Comparison of ENCODE assay signal across 1 cellular context in the genomic region with DNA sequence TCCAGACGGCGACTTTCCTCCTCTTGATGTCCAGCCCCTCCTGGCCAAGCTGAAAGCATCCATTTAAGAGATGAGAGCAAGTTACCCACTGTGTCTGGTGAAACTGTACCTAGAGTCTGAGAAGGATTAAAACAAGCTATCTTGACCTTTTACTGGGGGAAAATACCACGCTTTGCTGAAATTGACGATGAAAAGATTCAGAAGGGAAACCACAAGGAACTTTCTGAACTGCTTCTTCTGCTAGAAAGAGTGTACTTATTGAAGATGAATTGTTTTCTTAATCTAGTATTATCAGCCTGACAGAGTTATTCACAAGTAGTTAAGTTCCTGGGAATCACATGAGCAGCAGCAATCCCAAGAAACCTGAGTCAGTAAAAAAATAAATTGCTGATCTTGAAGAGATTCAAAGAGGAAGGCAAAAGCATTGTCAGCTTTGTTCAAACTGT.
TF ChIP-seq lines count a peak whose summit lies in the region.

No MANE protein-coding gene starts in this region.

TF ChIP-seq in H1, 55 proteins besides CTCF, POLR2A, EP300 and RAD21:
- TF ChIP-seq RNF2 (IDR thresholded peaks at IDR 0.05; ENCODE audit: borderline replicate concordance, low read depth, low read length, missing control alignments, poor library complexity, severe bottlenecking) = no peak
- TF ChIP-seq TAF1 (IDR thresholded peaks at IDR 0.05; ENCODE audit: low read depth, low read length) = no peak
- TF ChIP-seq GABPA (IDR thresholded peaks at IDR 0.05; ENCODE audit: borderline replicate concordance, insufficient read depth, low read length) = no peak
- TF ChIP-seq CREB1 (IDR thresholded peaks at IDR 0.05) = no peak
- no peak for TF ChIP-seq SRF (IDR thresholded peaks at IDR 0.05; ENCODE audit: low read depth, low read length)
- TF ChIP-seq EZH2 (IDR thresholded peaks at IDR 0.05; ENCODE audit: low read depth, low read length, severe bottlenecking) = no peak
- TF ChIP-seq BCL11A (IDR thresholded peaks at IDR 0.05; ENCODE audit: low read depth in 2 of 2, low read length in 2 of 2) = no peak
- no peak for TF ChIP-seq SAP30 (IDR thresholded peaks at IDR 0.05; ENCODE audit: insufficient read depth, insufficient replicate concordance, low read length)
- no peak for TF ChIP-seq FOSL1 (IDR thresholded peaks at IDR 0.05; ENCODE audit: insufficient read depth, low read depth, low read length)
- TF ChIP-seq SIX5 (IDR thresholded peaks at IDR 0.05; ENCODE audit: low read depth, low read length) = no peak
- TF ChIP-seq CEBPB (IDR thresholded peaks at IDR 0.05; ENCODE audit: low read depth, low read length) = no peak
- TF ChIP-seq TBP (IDR thresholded peaks at IDR 0.05; ENCODE audit: low read depth, low read length) = no peak
- no peak for TF ChIP-seq JUN (IDR thresholded peaks at IDR 0.05; ENCODE audit: low read depth, low read length)
- no peak for TF ChIP-seq TCF12 (IDR thresholded peaks at IDR 0.05; ENCODE audit: low read depth, low read length)
- TF ChIP-seq KDM4A (IDR thresholded peaks at IDR 0.05; ENCODE audit: low read depth, low read length, severe bottlenecking) = no peak
